Comparison of ENCODE assay signal across 8 cellular contexts in the genomic region with DNA sequence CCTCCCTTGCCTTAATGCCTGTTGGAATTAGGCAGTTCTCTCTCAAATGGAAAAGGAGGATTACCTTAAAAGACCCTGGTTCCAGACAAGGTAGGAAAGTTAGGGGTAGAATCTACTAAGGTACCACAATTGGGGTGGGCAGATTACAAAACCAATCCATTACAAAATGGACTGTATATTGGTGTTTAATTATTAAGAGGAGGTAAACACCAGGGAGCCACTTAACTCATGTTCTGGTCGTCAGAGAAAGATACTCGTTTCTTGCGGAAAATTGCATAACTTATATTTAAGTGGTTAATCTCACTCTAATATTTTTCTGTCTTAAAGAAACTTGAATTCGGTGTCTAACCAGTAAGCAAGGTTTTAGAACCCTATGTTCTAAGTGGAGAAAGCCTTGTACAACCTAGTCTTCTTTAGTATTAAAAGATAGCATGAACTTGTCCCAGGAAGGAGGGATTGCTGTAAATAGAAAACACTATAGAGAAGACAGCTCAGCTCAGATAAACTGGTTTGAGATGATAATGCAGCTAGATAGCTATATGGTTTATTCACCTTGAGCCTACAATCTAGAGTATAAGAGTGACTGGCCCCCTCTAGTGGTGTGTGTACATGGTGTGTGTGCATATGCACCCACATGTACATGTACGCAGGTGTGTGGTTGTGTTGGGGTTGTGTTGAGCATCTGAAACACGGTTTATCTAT.
DNase-seq lines count a peak whose midpoint lies in the region; ATAC-seq lines count a peak whose summit lies in the region.

No MANE protein-coding gene starts in this region.

- H3K4me1 ChIP-seq in adipocyte (ENCODE audit: control insufficient read depth, insufficient read depth, low read length): no peaks in the 10 kb centered on the region

- no peak overlapping the region for H3K4me3 ChIP-seq in adipocyte (ENCODE audit: low read length)

- no peak overlapping the region for H3K9ac ChIP-seq in adipocyte (ENCODE audit: low read length)

- no peaks in the 10 kb centered on the region for H3K27me3 ChIP-seq in adipocyte (replicated peaks; ENCODE audit: control insufficient read depth, insufficient read depth, low read length)

- H3K9me3 ChIP-seq in adipocyte (ENCODE audit: control insufficient read depth, low read length): no peaks in the 10 kb centered on the region

- DNase-seq in GF-D8 (lab: John Stamatoyannopoulos, UW) (peak; percentile 6), HPDE6-E6E7 (ENCODE audit: extremely low spot score) (peak; percentile 38), RPMI8226 (peak; percentile 75), adipocyte (ENCODE audit: low read depth) (peak; percentile 55), kidney glomerular epithelial cell (lab: John Stamatoyannopoulos, UW) (peak; percentile 9), NCI-H510A (lab: John Stamatoyannopoulos, UW) (no peak)
- DNase-seq in stimulated activated CD8-positive, alpha-beta memory T cell treated with anti-CD3 and anti-CD28 coated beads, Interleukin-12 subunit alpha, Interleukin-12 subunit beta, amount 100 ng/mL, for 1 hour (ENCODE audit: low read depth): peak; percentile 11

- peaks cover 7% of the 10 kb centered on the region for H3K36me3 ChIP-seq in adipocyte (ENCODE audit: control insufficient read depth, insufficient read depth, low read length, severe bottlenecking)

- ATAC-seq in GM21360 (IDR thresholded peaks at IDR 0.05; ENCODE audit: unreplicated experiment): no peak
